In the genomic region with DNA sequence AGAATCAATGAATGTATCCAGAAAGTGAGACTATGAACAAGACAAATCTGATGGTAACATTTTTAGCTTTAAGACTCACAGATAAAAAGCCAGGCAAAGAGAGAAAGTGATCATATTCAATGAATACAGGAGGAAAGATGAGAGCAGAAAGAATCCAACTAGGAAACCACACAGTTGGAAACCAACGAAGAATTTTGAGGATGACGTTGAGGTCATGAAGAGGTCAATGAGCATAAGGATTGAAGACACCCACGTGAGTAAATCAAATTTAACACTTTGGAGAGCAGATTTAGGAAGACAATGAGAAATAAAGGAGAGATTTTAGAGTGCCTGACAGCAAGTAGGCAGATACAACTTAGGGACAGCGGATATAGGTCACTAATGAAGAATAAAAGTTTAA, we compare ENCODE assay signal across 26 cellular contexts.
"Had no signal": no experiment of that assay in that cellular context is flagged by ENCODE, and none has a peak within 500 bp of the region (broad histone marks: within the 10 kb centered on the region; RNA-seq: fewer than 3 reads in every experiment).

No MANE protein-coding gene starts in this region.

- DNase-seq: activated CD4-positive, alpha-beta T cell treated with anti-CD3 and anti-CD28 coated beads, Interleukin-2, amount 10 ng/mL, durations not matched to agents 24 days and 14 days; activated CD4-positive, CD25-positive, alpha-beta regulatory T cell; activated CD8-positive, alpha-beta T cell treated with anti-CD3 and anti-CD28 coated beads for 36 hours; activated naive CD4-positive, alpha-beta T cell; activated naive CD8-positive, alpha-beta T cell treated with anti-CD3 and anti-CD28 coated beads for 36 hours; activated T-cell treated with anti-CD3 and anti-CD28 coated beads, Interleukin-2, amount 50 U/mL, for 1 hour; amygdala; effector memory CD8-positive, alpha-beta T cell; esophagus squamous epithelium; glutamatergic neuron; hippocampal formation; left ventricle myocardium inferior; naive thymus-derived CD4-positive, alpha-beta T cell; ovary; psoas muscle; right lobe of liver; spleen; stimulated activated CD4-positive, alpha-beta T cell treated with anti-CD3 and anti-CD28 coated beads, Interleukin-4, amount 100 ng/mL, for 4 hours; T-helper 1 cell; T-helper 9 cell; testis had no signal

- H3K27ac Mint-ChIP-seq: activated CD4-positive, alpha-beta T cell treated with anti-CD3 and anti-CD28 coated beads, Interleukin-2, amount 10 ng/mL, durations not matched to agents 24 days and 14 days; activated CD8-positive, alpha-beta T cell treated with anti-CD3 and anti-CD28 coated beads for 36 hours; activated naive CD8-positive, alpha-beta T cell treated with anti-CD3 and anti-CD28 coated beads for 36 hours; activated T-helper 17 cell treated with anti-CD3 and anti-CD28 coated beads, Interleukin-2, amount 50 U/mL, for 72 hours; effector memory CD8-positive, alpha-beta T cell; memory B cell; naive thymus-derived CD4-positive, alpha-beta T cell; stimulated activated memory B cell treated with anti-CD40 and anti-IgM and Interleukin-4, amounts not matched to agents 10 μg/mL and 1 μg/mL and 100 μg/mL, for 72 hours; type B pancreatic cell had no signal

- H3K4me3 Mint-ChIP-seq: activated CD4-positive, alpha-beta T cell treated with anti-CD3 and anti-CD28 coated beads, Interleukin-2, amount 10 ng/mL, durations not matched to agents 24 days and 14 days; activated CD8-positive, alpha-beta T cell treated with anti-CD3 and anti-CD28 coated beads for 36 hours; activated naive CD8-positive, alpha-beta T cell treated with anti-CD3 and anti-CD28 coated beads for 36 hours; activated T-helper 17 cell treated with anti-CD3 and anti-CD28 coated beads, Interleukin-2, amount 50 U/mL, for 72 hours; effector memory CD8-positive, alpha-beta T cell; memory B cell; naive thymus-derived CD4-positive, alpha-beta T cell; stimulated activated memory B cell treated with anti-CD40 and anti-IgM and Interleukin-4, amounts not matched to agents 10 μg/mL and 1 μg/mL and 100 μg/mL, for 72 hours; type B pancreatic cell had no signal

- H3K27me3 Mint-ChIP-seq: activated CD4-positive, alpha-beta T cell treated with anti-CD3 and anti-CD28 coated beads, Interleukin-2, amount 10 ng/mL, durations not matched to agents 24 days and 14 days; activated CD8-positive, alpha-beta T cell treated with anti-CD3 and anti-CD28 coated beads for 36 hours; effector memory CD8-positive, alpha-beta T cell; memory B cell; stimulated activated memory B cell treated with anti-CD40 and anti-IgM and Interleukin-4, amounts not matched to agents 10 μg/mL and 1 μg/mL and 100 μg/mL, for 72 hours had no signal

- H3K4me3 ChIP-seq: esophagus squamous epithelium, left ventricle myocardium inferior, ovary, psoas muscle, right lobe of liver, spleen, testis had no signal

- ATAC-seq: activated CD8-positive, alpha-beta T cell treated with anti-CD3 and anti-CD28 coated beads for 36 hours; activated T-helper 17 cell treated with anti-CD3 and anti-CD28 coated beads, Interleukin-2, amount 50 U/mL, for 72 hours; effector memory CD8-positive, alpha-beta T cell; foreskin keratinocyte; naive thymus-derived CD4-positive, alpha-beta T cell; psoas muscle; stimulated activated memory B cell treated with anti-CD40 and anti-IgM and Interleukin-4, amounts not matched to agents 10 μg/mL and 1 μg/mL and 100 μg/mL, for 72 hours had no signal

- H3K27me3 ChIP-seq: esophagus squamous epithelium, foreskin keratinocyte, ovary, right lobe of liver, testis had no signal

- H3K9me3 Mint-ChIP-seq: type B pancreatic cell had no signal

- H3K9me3 ChIP-seq: esophagus squamous epithelium, left ventricle myocardium inferior, ovary, psoas muscle, right lobe of liver, testis had no signal

- H3K4me1 ChIP-seq: esophagus squamous epithelium, foreskin keratinocyte, left ventricle myocardium inferior, psoas muscle, spleen, testis had no signal

- H3K36me3 ChIP-seq: esophagus squamous epithelium, left ventricle myocardium inferior, ovary, right lobe of liver, spleen had no signal

- H3K27ac ChIP-seq: esophagus squamous epithelium, foreskin keratinocyte, left ventricle myocardium inferior, ovary, psoas muscle, right lobe of liver, spleen, testis had no signal

- H3K36me3 Mint-ChIP-seq: activated naive CD8-positive, alpha-beta T cell treated with anti-CD3 and anti-CD28 coated beads for 36 hours; memory B cell; naive thymus-derived CD4-positive, alpha-beta T cell; stimulated activated memory B cell treated with anti-CD40 and anti-IgM and Interleukin-4, amounts not matched to agents 10 μg/mL and 1 μg/mL and 100 μg/mL, for 72 hours; type B pancreatic cell had no signal

- H3K4me1 Mint-ChIP-seq: activated CD4-positive, alpha-beta T cell treated with anti-CD3 and anti-CD28 coated beads, Interleukin-2, amount 10 ng/mL, durations not matched to agents 24 days and 14 days; activated naive CD8-positive, alpha-beta T cell treated with anti-CD3 and anti-CD28 coated beads for 36 hours; activated T-helper 17 cell treated with anti-CD3 and anti-CD28 coated beads, Interleukin-2, amount 50 U/mL, for 72 hours; memory B cell; naive thymus-derived CD4-positive, alpha-beta T cell; stimulated activated memory B cell treated with anti-CD40 and anti-IgM and Interleukin-4, amounts not matched to agents 10 μg/mL and 1 μg/mL and 100 μg/mL, for 72 hours had no signal
